19 cellular contexts compared by ENCODE assay signal in the genomic region with DNA sequence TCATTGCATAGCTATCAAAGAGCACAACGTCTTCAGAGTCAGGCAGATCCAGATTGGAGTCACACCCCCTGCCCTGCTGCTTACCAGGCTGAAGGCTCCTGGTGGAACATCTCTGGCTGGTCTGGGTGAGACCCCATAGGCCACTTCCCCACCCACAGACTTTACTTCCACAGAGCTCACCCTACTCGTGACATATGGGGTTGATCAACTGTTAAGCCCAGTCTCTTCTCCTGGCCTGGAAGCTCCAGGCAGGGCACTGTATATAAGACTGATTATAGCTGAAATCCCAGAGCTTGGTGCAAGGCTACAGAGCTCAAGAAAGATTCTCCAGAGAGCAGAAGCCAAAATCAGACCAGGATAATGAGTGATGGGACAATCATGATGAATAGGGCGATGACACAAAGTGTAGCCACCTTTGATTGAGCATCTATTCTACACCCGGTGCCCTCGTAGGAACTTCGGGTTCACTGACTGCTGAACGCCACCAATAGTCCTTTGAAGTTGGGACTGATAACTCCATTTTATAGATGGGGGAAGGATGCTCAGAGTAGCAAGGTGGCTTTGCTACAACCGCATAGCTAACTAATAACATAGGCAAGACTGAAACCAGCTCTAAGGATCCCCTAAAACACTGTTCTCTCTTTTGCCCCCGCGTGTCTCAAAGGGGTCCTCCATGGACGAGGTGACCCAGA.
DNase-seq lines count a peak whose midpoint lies in the region; ATAC-seq and TF ChIP-seq lines count a peak whose summit lies in the region.
"Had no signal": no experiment of that assay in that cellular context is flagged by ENCODE, and none has a peak within 500 bp of the region (broad histone marks: within the 10 kb centered on the region; RNA-seq: fewer than 3 reads in every experiment).

No MANE protein-coding gene starts in this region.

- no peak overlapping the region for H3K4me3 ChIP-seq in endodermal cell (ENCODE audit: low read length)
- H3K4me3 ChIP-seq: stomach, transverse colon had no signal

- POLR2A ChIA-PET in activated CD8-positive, alpha-beta T cell treated with anti-CD3 and anti-CD28 coated beads for 36 hours (lab: Charles Lee), result interaction anchor here (1.1 to 1.4 kb wide), 2 partner anchors 10 to 14 kb away, joined by 3 to 6 read pairs; no protein-coding TSS in a partner anchor

- CTCF ChIA-PET in activated naive CD4-positive, alpha-beta T cell treated with anti-CD3 and anti-CD28 coated beads, Interleukin-2, amount 10 ng/mL, durations not matched to agents 7 days and 5 days (lab: Charles Lee), result interaction anchor here (1.0 kb wide), 1 partner anchor 10 kb away, joined by 4 read pairs; no protein-coding TSS in a partner anchor
- CTCF ChIA-PET in activated CD8-positive, alpha-beta T cell treated with anti-CD3 and anti-CD28 coated beads for 36 hours (lab: Charles Lee), result interaction anchor here (0.8 to 1.0 kb wide), 2 partner anchors 10 to 282 kb away, joined by 3 to 4 read pairs; no protein-coding TSS in a partner anchor

- intact Hi-C loops in activated CD8-positive, alpha-beta T cell treated with anti-CD3 and anti-CD28 coated beads for 36 hours (cut with micrococcal nuclease), result no loop called here

- no peaks in the 10 kb centered on the region for H3K27me3 ChIP-seq in endodermal cell (ENCODE audit: control insufficient read depth, insufficient read depth, low read length, poor library complexity, severe bottlenecking)
- H3K27me3 ChIP-seq: stomach, transverse colon had no signal

- H3K27ac ChIP-seq in endodermal cell (ENCODE audit: low read depth, low read length), result no peak overlapping the region

- no peaks in the 10 kb centered on the region for H3K9me3 ChIP-seq in endodermal cell (ENCODE audit: control insufficient read depth, low read length)
- H3K9me3 ChIP-seq: transverse colon had no signal

- no peak for DNase-seq in activated naive CD4-positive, alpha-beta T cell treated with anti-CD3 and anti-CD28 coated beads, Interleukin-2, amount 10 ng/mL, durations not matched to agents 7 days and 5 days
- DNase-seq in activated naive CD4-positive, alpha-beta T cell (lab: John Stamatoyannopoulos, UW), result no peak
- no peak for DNase-seq in activated CD8-positive, alpha-beta T cell treated with anti-CD3 and anti-CD28 coated beads for 36 hours
- peak; percentile 26 for DNase-seq in endodermal cell
- DNase-seq in stimulated activated naive CD8-positive, alpha-beta T cell treated with anti-CD3 and anti-CD28 coated beads, Interleukin-15, amount 100 ng/mL, for 72 hours, result no peak
- no peak for DNase-seq in medulla oblongata (ENCODE audit: extremely low spot score)
- DNase-seq: DMS53, GF-D8, glutamatergic neuron, NCI-H1694, NCI-H226, SHP77 treated with DMSO at 0.1 percent for 48 hours had no signal

- no peak for ATAC-seq in activated CD8-positive, alpha-beta T cell treated with anti-CD3 and anti-CD28 coated beads for 36 hours
- ATAC-seq in stimulated activated naive CD8-positive, alpha-beta T cell treated with anti-CD3 and anti-CD28 coated beads, Interleukin-15, amount 100 ng/mL, for 72 hours, result peak; percentile 21
- ATAC-seq in HG03159 (IDR thresholded peaks at IDR 0.05; ENCODE audit: unreplicated experiment) (no peak), GM21515 (IDR thresholded peaks at IDR 0.05; ENCODE audit: unreplicated experiment) (no peak)
- ATAC-seq: left colon had no signal

- no peaks in the 10 kb centered on the region for H3K27me3 Mint-ChIP-seq in activated naive CD4-positive, alpha-beta T cell treated with anti-CD3 and anti-CD28 coated beads, Interleukin-2, amount 10 ng/mL, durations not matched to agents 7 days and 5 days
- no peaks in the 10 kb centered on the region for H3K27me3 Mint-ChIP-seq in activated CD8-positive, alpha-beta T cell treated with anti-CD3 and anti-CD28 coated beads for 36 hours
- no peaks in the 10 kb centered on the region for H3K27me3 Mint-ChIP-seq in endodermal cell (ENCODE audit: insufficient read depth)
- H3K27me3 Mint-ChIP-seq in stimulated activated naive CD8-positive, alpha-beta T cell treated with anti-CD3 and anti-CD28 coated beads, Interleukin-15, amount 100 ng/mL, for 72 hours, result no peaks in the 10 kb centered on the region
- H3K27me3 Mint-ChIP-seq: IgD-negative memory B cell had no signal

- no peaks in the 10 kb centered on the region for H3K36me3 ChIP-seq in endodermal cell (ENCODE audit: control insufficient read depth, insufficient read depth, low read length)
- H3K36me3 ChIP-seq: stomach, transverse colon had no signal

- H3K4me1 ChIP-seq in endodermal cell (ENCODE audit: control insufficient read depth, insufficient read depth, low read length), result peaks cover 5% of the 10 kb centered on the region
- H3K4me1 ChIP-seq: stomach, transverse colon had no signal

- H3K4me1 Mint-ChIP-seq in activated naive CD4-positive, alpha-beta T cell treated with anti-CD3 and anti-CD28 coated beads, Interleukin-2, amount 10 ng/mL, durations not matched to agents 7 days and 5 days, result peaks cover 59% of the 10 kb centered on the region
- H3K4me1 Mint-ChIP-seq in activated CD8-positive, alpha-beta T cell treated with anti-CD3 and anti-CD28 coated beads for 36 hours (ENCODE audit: low read depth), result peaks cover 36% of the 10 kb centered on the region
- peaks cover 18% of the 10 kb centered on the region for H3K4me1 Mint-ChIP-seq in endodermal cell
- H3K4me1 Mint-ChIP-seq in stimulated activated naive CD8-positive, alpha-beta T cell treated with anti-CD3 and anti-CD28 coated beads, Interleukin-15, amount 100 ng/mL, for 72 hours, result peaks cover 32% of the 10 kb centered on the region
- H3K4me1 Mint-ChIP-seq: IgD-negative memory B cell had no signal

- no peak for TF ChIP-seq CTCF in activated CD8-positive, alpha-beta T cell treated with anti-CD3 and anti-CD28 coated beads for 36 hours (IDR thresholded peaks at IDR 0.05)
- TF ChIP-seq CTCF in endodermal cell (conservative IDR thresholded peaks at IDR 0.05), result no peak

- peaks cover 6% of the 10 kb centered on the region for H3K36me3 Mint-ChIP-seq in activated naive CD4-positive, alpha-beta T cell treated with anti-CD3 and anti-CD28 coated beads, Interleukin-2, amount 10 ng/mL, durations not matched to agents 7 days and 5 days
- H3K36me3 Mint-ChIP-seq in activated CD8-positive, alpha-beta T cell treated with anti-CD3 and anti-CD28 coated beads for 36 hours (ENCODE audit: low read depth), result no peaks in the 10 kb centered on the region
- no peaks in the 10 kb centered on the region for H3K36me3 Mint-ChIP-seq in endodermal cell (ENCODE audit: low read depth)

- peak overlapping the region; percentile 9 for H3K4me3 Mint-ChIP-seq in activated naive CD4-positive, alpha-beta T cell treated with anti-CD3 and anti-CD28 coated beads, Interleukin-2, amount 10 ng/mL, durations not matched to agents 7 days and 5 days
- peak overlapping the region; percentile 51 for H3K4me3 Mint-ChIP-seq in activated CD8-positive, alpha-beta T cell treated with anti-CD3 and anti-CD28 coated beads for 36 hours
- no peak overlapping the region for H3K4me3 Mint-ChIP-seq in endodermal cell
- peak overlapping the region; percentile 78 for H3K4me3 Mint-ChIP-seq in stimulated activated naive CD8-positive, alpha-beta T cell treated with anti-CD3 and anti-CD28 coated beads, Interleukin-15, amount 100 ng/mL, for 72 hours

- H3K9me3 Mint-ChIP-seq in activated naive CD4-positive, alpha-beta T cell treated with anti-CD3 and anti-CD28 coated beads, Interleukin-2, amount 10 ng/mL, durations not matched to agents 7 days and 5 days, result peaks cover 7% of the 10 kb centered on the region
- H3K9me3 Mint-ChIP-seq in activated CD8-positive, alpha-beta T cell treated with anti-CD3 and anti-CD28 coated beads for 36 hours, result peaks cover 12% of the 10 kb centered on the region
- H3K9me3 Mint-ChIP-seq in endodermal cell, result peaks cover 25% of the 10 kb centered on the region
- peaks cover 3 to 13% of the 10 kb centered on the region in 2 donors for H3K9me3 Mint-ChIP-seq in stimulated activated naive CD8-positive, alpha-beta T cell treated with anti-CD3 and anti-CD28 coated beads, Interleukin-15, amount 100 ng/mL, for 72 hours

- peak overlapping the region; percentile 97 for H3K27ac Mint-ChIP-seq in activated naive CD4-positive, alpha-beta T cell treated with anti-CD3 and anti-CD28 coated beads, Interleukin-2, amount 10 ng/mL, durations not matched to agents 7 days and 5 days
- H3K27ac Mint-ChIP-seq in activated CD8-positive, alpha-beta T cell treated with anti-CD3 and anti-CD28 coated beads for 36 hours, result peak overlapping the region; percentile 92
- H3K27ac Mint-ChIP-seq in endodermal cell, result no peak overlapping the region
- peak overlapping the region; percentile 51 to 85 for H3K27ac Mint-ChIP-seq in stimulated activated naive CD8-positive, alpha-beta T cell treated with anti-CD3 and anti-CD28 coated beads, Interleukin-15, amount 100 ng/mL, for 72 hours
- H3K27ac Mint-ChIP-seq: progenitor cell of endocrine pancreas had no signal

- H3K9ac ChIP-seq in endodermal cell (ENCODE audit: extremely low read depth, low read length, poor library complexity, severe bottlenecking), result no peak overlapping the region

- 91 to 94% methylated on average over 4 to 11 of the region's 11 CpGs for WGBS in endodermal cell (ENCODE audit: insufficient coverage in 1 of 2, insufficient read length in 1 of 2), 2 experiments
